ENCODE assay signal across 8 cellular contexts in the genomic region with DNA sequence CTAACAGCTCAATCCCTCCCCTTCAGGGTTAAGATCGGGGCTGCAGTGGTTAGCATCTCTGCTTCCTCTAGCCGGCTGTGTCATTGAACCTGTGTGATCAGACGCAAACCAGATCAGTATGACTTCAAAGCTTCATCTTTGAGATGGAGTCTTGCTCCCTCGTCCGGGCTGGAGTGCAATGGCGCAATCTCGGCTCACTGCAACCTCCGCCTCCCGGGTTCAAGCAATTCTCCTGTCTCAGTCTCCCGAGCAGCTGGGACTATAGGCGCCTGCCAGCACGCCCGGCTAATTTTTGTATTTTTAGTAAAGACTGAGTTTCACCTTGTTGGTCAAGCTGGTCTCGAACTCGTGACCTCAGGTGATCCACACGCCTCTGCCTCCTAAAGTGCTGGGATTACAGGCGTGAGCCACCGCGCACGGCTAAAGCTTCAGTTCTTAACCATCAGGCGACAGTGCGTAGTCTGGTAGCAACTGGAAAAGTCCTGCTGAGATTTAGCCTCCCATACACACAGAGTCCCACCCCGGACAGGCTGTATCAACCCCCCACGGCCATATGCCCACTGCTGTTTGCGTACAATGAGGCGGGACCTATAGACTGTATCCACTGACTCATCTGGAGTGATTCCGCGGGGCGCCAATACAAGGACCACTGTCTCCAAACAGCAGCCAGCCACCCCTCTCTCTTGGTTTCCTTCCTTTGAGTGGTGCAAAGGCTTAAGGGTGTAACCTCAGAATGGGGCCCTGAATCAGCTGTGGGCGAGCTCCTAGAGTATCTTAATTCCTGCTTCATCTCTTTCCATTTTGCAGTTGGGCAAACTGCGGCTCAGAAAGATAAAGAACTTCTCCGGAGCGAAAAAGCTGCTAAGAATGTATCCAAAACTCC. TPM values are rescaled to one million over a fixed set of nuclear protein-coding genes. Genes with fewer than 3 reads are reported as not detected.
A peak's percentile ranks its signal among the peaks of the same experiment; 100 is the strongest.
DNase-seq lines count a peak whose midpoint lies in the region; ATAC-seq and TF ChIP-seq lines count a peak whose summit lies in the region.

No MANE protein-coding gene starts in this region.

- peak overlapping the region; percentile 93 to 100 (median 98) for H3K27ac Mint-ChIP-seq in CD8-positive, alpha-beta memory T cell

- H3K4me3 ChIP-seq in CD8-positive, alpha-beta memory T cell (ENCODE audit: low read length) = peak overlapping the region; percentile 96
- H3K4me3 ChIP-seq in foreskin fibroblast (ENCODE audit: low read depth in 1 of 2, low read length in 2 of 2) (peak overlapping the region; percentile 91 to 92), testis (peak overlapping the region; percentile 92 to 97)

- peak; percentile 74 to 93 (median 87) for DNase-seq in CD8-positive, alpha-beta memory T cell
- DNase-seq in RKO (ENCODE audit: low spot score) (peak; percentile 86), foreskin fibroblast (peak; percentile 68 to 81), nucleus accumbens (lab: John Stamatoyannopoulos, UW) (peak in 36 of 56 donors; percentile 21 to 83 (median 58)), testis (peak; percentile 67)
- DNase-seq in activated effector memory CD4-positive, alpha-beta T cell treated with anti-CD3 and anti-CD28 coated beads, Interleukin-2, amount 50 U/mL, for 16 hours = peak; percentile 90

- 4 to 7% methylated on average over 30 to 33 of the region's 33 CpGs for WGBS in testis, 2 donors

- no peaks in the 10 kb centered on the region for H3K27me3 ChIP-seq in CD8-positive, alpha-beta memory T cell (ENCODE audit: insufficient read depth, low read length, poor library complexity, severe bottlenecking)
- no peaks in the 10 kb centered on the region for H3K27me3 ChIP-seq in testis

- ATAC-seq in GM19452 (IDR thresholded peaks at IDR 0.05; ENCODE audit: unreplicated experiment) = peak; percentile 45
- peak; percentile 35 for ATAC-seq in HG03571 (IDR thresholded peaks at IDR 0.05; ENCODE audit: unreplicated experiment)

- H3K4me3 Mint-ChIP-seq in CD8-positive, alpha-beta memory T cell = peak overlapping the region; percentile 86 to 98 (median 93)

- H3K9me3 Mint-ChIP-seq in CD8-positive, alpha-beta memory T cell = no peaks in the 10 kb centered on the region

- intact Hi-C loops in testis (cut with DNase I; ENCODE audit: low total_unique reads) = no loop called here

- TF ChIP-seq POLR2A in testis (IDR thresholded peaks at IDR 0.05) = no peak

- H3K36me3 Mint-ChIP-seq in CD8-positive, alpha-beta memory T cell = peaks cover 0 to 13% (median 2%) of the 10 kb centered on the region in 3 donors

- peak overlapping the region; percentile 99 for H3K27ac ChIP-seq in CD8-positive, alpha-beta memory T cell (ENCODE audit: low read depth, low read length)
- H3K27ac ChIP-seq in testis = peak overlapping the region; percentile 85 to 96

- no peak for TF ChIP-seq CTCF in foreskin fibroblast (IDR thresholded peaks at IDR 0.05; ENCODE audit: low read depth, low read length)
- TF ChIP-seq CTCF in testis (IDR thresholded peaks at IDR 0.05) = no peak

- H3K36me3 ChIP-seq in CD8-positive, alpha-beta memory T cell (ENCODE audit: insufficient read depth, low read length) = no peaks in the 10 kb centered on the region
- H3K36me3 ChIP-seq in testis (ENCODE audit: low read depth, missing control alignments) = no peaks in the 10 kb centered on the region

- peaks cover 27% of the 10 kb centered on the region for H3K4me1 ChIP-seq in CD8-positive, alpha-beta memory T cell (ENCODE audit: insufficient read depth, low read length)
- no peaks in the 10 kb centered on the region for H3K4me1 ChIP-seq in testis

- H3K9me3 ChIP-seq in CD8-positive, alpha-beta memory T cell (ENCODE audit: low read length) = no peaks in the 10 kb centered on the region
- H3K9me3 ChIP-seq in testis = no peaks in the 10 kb centered on the region

- H3K4me1 Mint-ChIP-seq in CD8-positive, alpha-beta memory T cell = peaks cover 29 to 46% (median 45%) of the 10 kb centered on the region in 3 donors

- POLR2A ChIA-PET in CD8-positive, alpha-beta memory T cell (lab: Charles Lee) = interaction anchor here (0.6 to 3.0 kb wide), 9 partner anchors 14 to 255 kb away, joined by 3 to 139 read pairs (median 5); a partner anchor contains a TSS

- CTCF ChIA-PET in CD8-positive, alpha-beta memory T cell (lab: Charles Lee) = interaction anchor here (0.7 to 5.3 kb wide), 18 partner anchors 10 to 321 kb away, joined by 3 to 77 read pairs (median 4); a partner anchor contains a TSS

- no peaks in the 10 kb centered on the region for H3K27me3 Mint-ChIP-seq in CD8-positive, alpha-beta memory T cell

RNA-seq across cellular contexts. Expression of a gene that starts 23.3 kb away (rescaled TPM):
- not detected for total RNA-seq in CD8-positive, alpha-beta memory T cell
- not detected for polyA plus RNA-seq in CD8-positive, alpha-beta memory T cell
- not detected for total RNA-seq in testis
- polyA plus RNA-seq in testis (ENCODE audit: insufficient read depth, low read depth, low replicate concordance) = not detected

RNA-seq across cellular contexts. Expression of a gene that starts 27.8 kb away (rescaled TPM):
- 100 to 1,000 TPM; 317 to 347 TPM for total RNA-seq in CD8-positive, alpha-beta memory T cell
- polyA plus RNA-seq in CD8-positive, alpha-beta memory T cell = 294 TPM
- total RNA-seq in testis = 100 to 1,000 TPM; 139 to 147 TPM
- 152 TPM for polyA plus RNA-seq in testis (ENCODE audit: insufficient read depth, low read depth, low replicate concordance)

RNA-seq across cellular contexts. Expression of a gene that starts 47.9 kb away (rescaled TPM):
- total RNA-seq in CD8-positive, alpha-beta memory T cell = not detected
- not detected for polyA plus RNA-seq in CD8-positive, alpha-beta memory T cell
- total RNA-seq in testis = under 1 TPM in 1 of 2 donors, not detected in 1; 0.63 TPM
- 0.34 TPM for polyA plus RNA-seq in testis (ENCODE audit: insufficient read depth, low read depth, low replicate concordance)

Comparison
In these comparisons a context has a peak if more than half of its experiments do, and no peak if none do; other contexts are left out.
1. Peak in every context shown above with its lines: DNase-seq, ATAC-seq, H3K4me3 ChIP-seq and H3K27ac ChIP-seq.